ENCODE assay signal across 1 cellular context in genomic region chr4:99403380-99404194, GRCh38.
TF ChIP-seq lines count a peak whose summit lies in the region.

No MANE protein-coding gene starts in this region.

TF ChIP-seq in HepG2, 621 proteins besides CTCF, POLR2A, EP300 and RAD21 (continued from another document and continues in another):
- TF ChIP-seq ZNF318 (CRISPR knock-in tag; IDR thresholded peaks at IDR 0.05) (no peak), MEIS1 (CRISPR knock-in tag; IDR thresholded peaks at IDR 0.05; ENCODE audit: borderline replicate concordance) (no peak), ZNF296 (CRISPR knock-in tag; conservative IDR thresholded peaks at IDR 0.05) (no peak), LCORL (IDR thresholded peaks at IDR 0.05) (peak; percentile 78; the same call in 1 of the 2 replicates), LCORL (CRISPR knock-in tag; IDR thresholded peaks at IDR 0.05) (peak; percentile 59; the same call in 1 of the 2 replicates), SOX5 (CRISPR knock-in tag; IDR thresholded peaks at IDR 0.05; ENCODE audit: borderline replicate concordance) (peak; percentile 75; the same call in 1 of the 2 replicates), FOXO1 (CRISPR knock-in tag; IDR thresholded peaks at IDR 0.05) (peak; percentile 94), CHD4 (IDR thresholded peaks at IDR 0.05; ENCODE audit: borderline replicate concordance, low read length) (peak; percentile 13; the same call in 1 of the 2 replicates), RERE (CRISPR knock-in tag; IDR thresholded peaks at IDR 0.05; ENCODE audit: low read depth) (0 out of 2 replicates have a peak, but pooled peaks have one; percentile 53), NCOA5 (CRISPR knock-in tag; IDR thresholded peaks at IDR 0.05) (no peak), ELF1 (CRISPR knock-in tag; IDR thresholded peaks at IDR 0.05) (peak; percentile 40; the same call in 1 of the 2 replicates), BRD4 (CRISPR knock-in tag; IDR thresholded peaks at IDR 0.05) (0 out of 2 replicates have a peak, but pooled peaks have one; percentile 34), ZNF652 (CRISPR knock-in tag; IDR thresholded peaks at IDR 0.05; ENCODE audit: borderline replicate concordance, low read depth) (peak; percentile 80; the same call in 1 of the 2 replicates), ZNF121 (CRISPR knock-in tag; IDR thresholded peaks at IDR 0.05) (no peak), SNRNP70 (IDR thresholded peaks at IDR 0.05; ENCODE audit: low read depth, low read length) (no peak), KMT2B (CRISPR knock-in tag; IDR thresholded peaks at IDR 0.05) (0 out of 2 replicates have a peak, but pooled peaks have one; percentile 27), FOXP4 (CRISPR knock-in tag; IDR thresholded peaks at IDR 0.05) (peak; percentile 87), MAFK (conservative IDR thresholded peaks at IDR 0.05 in 1 of 2, IDR thresholded peaks at IDR 0.05 in 1 of 2; ENCODE audit: low read length in 2 of 2) (peak in 1 of 2 experiments; percentile 8; a peak in 1 of 4 replicates), SAP130 (CRISPR knock-in tag; IDR thresholded peaks at IDR 0.05; ENCODE audit: low read depth) (peak; percentile 73), BCL6 (CRISPR knock-in tag; IDR thresholded peaks at IDR 0.05) (peak; percentile 82), MAX (IDR thresholded peaks at IDR 0.05) (no peak; the same call in 1 of the 2 replicates), MIER2 (CRISPR knock-in tag; IDR thresholded peaks at IDR 0.05) (peak; percentile 45; the same call in 1 of the 2 replicates), ZMYM4 (CRISPR knock-in tag; IDR thresholded peaks at IDR 0.05) (peak; percentile 72; the same call in 1 of the 2 replicates), RARA (CRISPR knock-in tag; IDR thresholded peaks at IDR 0.05) (peak; percentile 83), ZNF570 (CRISPR knock-in tag; IDR thresholded peaks at IDR 0.05; ENCODE audit: borderline replicate concordance) (no peak), PPARG (CRISPR knock-in tag; conservative IDR thresholded peaks at IDR 0.05) (peak; percentile 65; the same call in 1 of the 2 replicates), CEBPG (CRISPR knock-in tag; IDR thresholded peaks at IDR 0.05) (peak; percentile 90), HMG20A (CRISPR knock-in tag; IDR thresholded peaks at IDR 0.05; ENCODE audit: borderline replicate concordance) (peak; percentile 88; the same call in 1 of the 2 replicates), SSRP1 (CRISPR knock-in tag; IDR thresholded peaks at IDR 0.05) (no peak), ZNF740 (CRISPR knock-in tag; IDR thresholded peaks at IDR 0.05) (0 out of 2 replicates have a peak, but pooled peaks have one; percentile 27), SALL1 (CRISPR knock-in tag; IDR thresholded peaks at IDR 0.05) (peak; percentile 51; the same call in 1 of the 2 replicates), MLLT10 (CRISPR knock-in tag; IDR thresholded peaks at IDR 0.05) (no peak), ZNF331 (CRISPR knock-in tag; IDR thresholded peaks at IDR 0.05) (peak; percentile 84), FOXK2 (IDR thresholded peaks at IDR 0.05) (peak; percentile 38; the same call in 1 of the 2 replicates), MED1 (CRISPR knock-in tag; IDR thresholded peaks at IDR 0.05) (peak; percentile 95), YEATS4 (CRISPR knock-in tag; IDR thresholded peaks at IDR 0.05; ENCODE audit: borderline replicate concordance) (peak; percentile 44; the same call in 1 of the 2 replicates), JUN (CRISPR knock-in tag; IDR thresholded peaks at IDR 0.05) (0 out of 2 replicates have a peak, but pooled peaks have one; percentile 16), RXRB (CRISPR knock-in tag; IDR thresholded peaks at IDR 0.05; ENCODE audit: borderline replicate concordance) (peak; percentile 77; the same call in 1 of the 2 replicates), HNF4A (CRISPR knock-in tag; IDR thresholded peaks at IDR 0.05) (peak; percentile 93)
- TF ChIP-seq, protein P1, sequence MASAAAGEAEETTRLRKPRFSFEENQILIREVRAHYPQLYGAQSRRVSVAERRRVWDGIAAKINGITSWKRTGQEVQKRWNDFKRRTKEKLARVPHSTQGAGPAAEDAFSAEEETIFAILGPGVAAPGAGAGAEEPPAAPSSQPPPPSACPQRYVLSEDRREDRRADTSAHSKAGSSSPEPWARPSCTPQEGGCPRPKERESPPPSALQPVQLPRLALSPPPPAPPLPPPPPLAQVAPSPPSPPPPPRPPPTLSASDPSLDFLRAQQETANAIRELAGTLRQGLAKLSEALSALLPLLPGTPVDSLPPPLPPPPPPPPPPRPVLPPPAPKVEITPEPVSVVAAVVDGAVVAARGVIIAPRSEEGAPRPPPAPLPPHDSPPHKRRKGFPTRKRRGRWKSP (CRISPR knock-in tag; IDR thresholded peaks at IDR 0.05), result peak; percentile 51; the same call in 1 of the 2 replicates
- TF ChIP-seq, protein P2, sequence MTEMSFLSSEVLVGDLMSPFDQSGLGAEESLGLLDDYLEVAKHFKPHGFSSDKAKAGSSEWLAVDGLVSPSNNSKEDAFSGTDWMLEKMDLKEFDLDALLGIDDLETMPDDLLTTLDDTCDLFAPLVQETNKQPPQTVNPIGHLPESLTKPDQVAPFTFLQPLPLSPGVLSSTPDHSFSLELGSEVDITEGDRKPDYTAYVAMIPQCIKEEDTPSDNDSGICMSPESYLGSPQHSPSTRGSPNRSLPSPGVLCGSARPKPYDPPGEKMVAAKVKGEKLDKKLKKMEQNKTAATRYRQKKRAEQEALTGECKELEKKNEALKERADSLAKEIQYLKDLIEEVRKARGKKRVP (CRISPR knock-in tag; IDR thresholded peaks at IDR 0.05), result peak in 1 of 2 experiments; percentile 95; a peak in 2 of 4 replicates
- TF ChIP-seq, protein P3, sequence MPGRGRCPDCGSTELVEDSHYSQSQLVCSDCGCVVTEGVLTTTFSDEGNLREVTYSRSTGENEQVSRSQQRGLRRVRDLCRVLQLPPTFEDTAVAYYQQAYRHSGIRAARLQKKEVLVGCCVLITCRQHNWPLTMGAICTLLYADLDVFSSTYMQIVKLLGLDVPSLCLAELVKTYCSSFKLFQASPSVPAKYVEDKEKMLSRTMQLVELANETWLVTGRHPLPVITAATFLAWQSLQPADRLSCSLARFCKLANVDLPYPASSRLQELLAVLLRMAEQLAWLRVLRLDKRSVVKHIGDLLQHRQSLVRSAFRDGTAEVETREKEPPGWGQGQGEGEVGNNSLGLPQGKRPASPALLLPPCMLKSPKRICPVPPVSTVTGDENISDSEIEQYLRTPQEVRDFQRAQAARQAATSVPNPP (CRISPR knock-in tag; IDR thresholded peaks at IDR 0.05), result no peak
- TF ChIP-seq, protein P4, sequence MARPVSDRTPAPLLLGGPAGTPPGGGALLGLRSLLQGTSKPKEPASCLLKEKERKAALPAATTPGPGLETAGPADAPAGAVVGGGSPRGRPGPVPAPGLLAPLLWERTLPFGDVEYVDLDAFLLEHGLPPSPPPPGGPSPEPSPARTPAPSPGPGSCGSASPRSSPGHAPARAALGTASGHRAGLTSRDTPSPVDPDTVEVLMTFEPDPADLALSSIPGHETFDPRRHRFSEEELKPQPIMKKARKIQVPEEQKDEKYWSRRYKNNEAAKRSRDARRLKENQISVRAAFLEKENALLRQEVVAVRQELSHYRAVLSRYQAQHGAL (CRISPR knock-in tag; IDR thresholded peaks at IDR 0.05; ENCODE audit: not compliant biosample characterization), result no peak
